Comparison of ENCODE assay signal across 2 cellular contexts in genomic region chr5:9654886-9655285, GRCh38.
TF ChIP-seq lines count a peak whose summit lies in the region.

No MANE protein-coding gene starts in this region.

TF ChIP-seq in SK-N-SH treated with all-trans-retinoic acid at 6 μM for 48 hours, 23 proteins besides CTCF, POLR2A, EP300 and RAD21 (continued from another document):
- TF ChIP-seq, protein P1, sequence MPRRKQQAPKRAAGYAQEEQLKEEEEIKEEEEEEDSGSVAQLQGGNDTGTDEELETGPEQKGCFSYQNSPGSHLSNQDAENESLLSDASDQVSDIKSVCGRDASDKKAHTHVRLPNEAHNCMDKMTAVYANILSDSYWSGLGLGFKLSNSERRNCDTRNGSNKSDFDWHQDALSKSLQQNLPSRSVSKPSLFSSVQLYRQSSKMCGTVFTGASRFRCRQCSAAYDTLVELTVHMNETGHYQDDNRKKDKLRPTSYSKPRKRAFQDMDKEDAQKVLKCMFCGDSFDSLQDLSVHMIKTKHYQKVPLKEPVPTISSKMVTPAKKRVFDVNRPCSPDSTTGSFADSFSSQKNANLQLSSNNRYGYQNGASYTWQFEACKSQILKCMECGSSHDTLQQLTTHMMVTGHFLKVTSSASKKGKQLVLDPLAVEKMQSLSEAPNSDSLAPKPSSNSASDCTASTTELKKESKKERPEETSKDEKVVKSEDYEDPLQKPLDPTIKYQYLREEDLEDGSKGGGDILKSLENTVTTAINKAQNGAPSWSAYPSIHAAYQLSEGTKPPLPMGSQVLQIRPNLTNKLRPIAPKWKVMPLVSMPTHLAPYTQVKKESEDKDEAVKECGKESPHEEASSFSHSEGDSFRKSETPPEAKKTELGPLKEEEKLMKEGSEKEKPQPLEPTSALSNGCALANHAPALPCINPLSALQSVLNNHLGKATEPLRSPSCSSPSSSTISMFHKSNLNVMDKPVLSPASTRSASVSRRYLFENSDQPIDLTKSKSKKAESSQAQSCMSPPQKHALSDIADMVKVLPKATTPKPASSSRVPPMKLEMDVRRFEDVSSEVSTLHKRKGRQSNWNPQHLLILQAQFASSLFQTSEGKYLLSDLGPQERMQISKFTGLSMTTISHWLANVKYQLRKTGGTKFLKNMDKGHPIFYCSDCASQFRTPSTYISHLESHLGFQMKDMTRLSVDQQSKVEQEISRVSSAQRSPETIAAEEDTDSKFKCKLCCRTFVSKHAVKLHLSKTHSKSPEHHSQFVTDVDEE (CRISPR knock-in tag; IDR thresholded peaks at IDR 0.05) = no peak
TF ChIP-seq in SK-N-SH treated with all-trans-retinoic acid at 6 μM for 48 hours: peak in this region for 1.

TF ChIP-seq in SK-N-SH, 30 proteins besides CTCF, POLR2A, EP300 and RAD21 (continued from another document):
- TF ChIP-seq IRF3 (IDR thresholded peaks at IDR 0.05; ENCODE audit: low read depth, low read length) = no peak
- TF ChIP-seq, protein P2, sequence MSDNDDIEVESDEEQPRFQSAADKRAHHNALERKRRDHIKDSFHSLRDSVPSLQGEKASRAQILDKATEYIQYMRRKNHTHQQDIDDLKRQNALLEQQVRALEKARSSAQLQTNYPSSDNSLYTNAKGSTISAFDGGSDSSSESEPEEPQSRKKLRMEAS (IDR thresholded peaks at IDR 0.05; ENCODE audit: low read depth) = no peak
- TF ChIP-seq NFIC (IDR thresholded peaks at IDR 0.05; ENCODE audit: borderline replicate concordance) = no peak
- TF ChIP-seq USF2 (IDR thresholded peaks at IDR 0.05; ENCODE audit: borderline replicate concordance, low read depth, low read length) = no peak
- no peak for TF ChIP-seq NRF1 (IDR thresholded peaks at IDR 0.05; ENCODE audit: low read depth, low read length)
- TF ChIP-seq CHD2 (IDR thresholded peaks at IDR 0.05; ENCODE audit: low read length, partially characterized antibody) = no peak
TF ChIP-seq in SK-N-SH: peak in this region for 0.
